Comparison of ENCODE assay signal across 17 cellular contexts in genomic region chr11:2175659-2176058, GRCh38. TPM values are rescaled to one million over a fixed set of nuclear protein-coding genes. Genes with fewer than 3 reads are reported as not detected.
DNase-seq lines count a peak whose midpoint lies in the region; ATAC-seq and TF ChIP-seq lines count a peak whose summit lies in the region.
"Had no signal": no experiment of that assay in that cellular context is flagged by ENCODE, and none has a peak within 500 bp of the region (broad histone marks: within the 10 kb centered on the region; RNA-seq: fewer than 3 reads in every experiment).

No MANE protein-coding gene starts in this region.

- no peaks in the 10 kb centered on the region for H3K9me3 ChIP-seq in left lung
- H3K9me3 ChIP-seq: ascending aorta had no signal

- H3K27me3 ChIP-seq in left lung: peaks cover 0 to 43% of the 10 kb centered on the region in 2 donors
- H3K27me3 ChIP-seq: ascending aorta had no signal

- H3K4me1 ChIP-seq in left lung: no peaks in the 10 kb centered on the region
- H3K4me1 ChIP-seq: ascending aorta had no signal

- intact Hi-C loops in left lung (cut with DNase I): no loop called here

- DNase-seq in Daoy (ENCODE audit: low read depth) (peak; percentile 85), LHCN-M2 (ENCODE audit: low read depth) (peak; percentile 87), cardiac fibroblast (ENCODE audit: low read depth in 2 of 2) (peak; percentile 30 to 38), left lung (no peak), NCI-H1048 (lab: John Stamatoyannopoulos, UW) (no peak), NCI-H2029 treated with DMSO at 0.1 percent for 48 hours (lab: John Stamatoyannopoulos, UW) (no peak)
- DNase-seq in activated CD4-positive, CD25-positive, alpha-beta regulatory T cell treated with anti-CD3 and anti-CD28 coated beads, Interleukin-2, amount 50 U/mL, for 72 hours: no peak
- DNase-seq: activated CD4-positive, alpha-beta T cell treated with anti-CD3 and anti-CD28 coated beads for 48 hours; C1 segment of cervical spinal cord; effector CD4-positive, alpha-beta T cell; head of caudate nucleus; Karpas-422 had no signal

- ATAC-seq in left lung (peak; percentile 34), GM19035 (IDR thresholded peaks at IDR 0.05; ENCODE audit: unreplicated experiment) (no peak)

- no peaks in the 10 kb centered on the region for H3K36me3 ChIP-seq in left lung
- H3K36me3 ChIP-seq: ascending aorta had no signal

- no peak overlapping the region for H3K4me3 ChIP-seq in cardiac fibroblast (replicated peaks in 1 of 2; ENCODE audit: low read depth in 2 of 2, low read length in 2 of 2)
- H3K4me3 ChIP-seq in left lung: no peak overlapping the region
- H3K4me3 ChIP-seq: ascending aorta had no signal

- no peak overlapping the region for H3K27ac ChIP-seq in left lung
- H3K27ac ChIP-seq: ascending aorta had no signal

- no peak for TF ChIP-seq CTCF in cardiac fibroblast (IDR thresholded peaks at IDR 0.05; ENCODE audit: low read depth, low read length)
- no peak for TF ChIP-seq CTCF in left lung (IDR thresholded peaks at IDR 0.05)

RNA-seq across cellular contexts. Expression of gene TH, which starts 4.0 kb away (rescaled TPM):
- total RNA-seq in Daoy (2014; rRNA removed; shearing (Covaris generic)): not detected in 2 replicates
- total RNA-seq in LHCN-M2 (2014; rRNA removed): not detected in 2 replicates
- polyA plus RNA-seq in LHCN-M2 (2012): not detected
- under 1 TPM; 0.18 to 0.26 TPM for total RNA-seq in left lung
- total RNA-seq: activated T-helper 1 cell treated with anti-CD3 and anti-CD28 coated beads, Interleukin-12 subunit alpha, Interleukin-12 subunit beta, Interleukin-2, Interleukin-4 antibody, amounts not matched to agents 30 ng/mL and 10 ng/mL and 1 ng/mL, durations not matched to agents 14 hours and 24 hours and 36 hours; ascending aorta; T-helper 1 cell treated with Interleukin-12 subunit alpha and Interleukin-12 subunit beta and Interleukin-4 antibody, amounts not matched to agents 30 ng/mL and 1 ng/mL, for 36 hours had no signal

RNA-seq across cellular contexts. Expression of gene INS, which starts 14.7 kb away (rescaled TPM):
- not detected in 2 replicates for total RNA-seq in Daoy (2014; rRNA removed; shearing (Covaris generic))
- total RNA-seq in LHCN-M2 (2014; rRNA removed) (not detected in 2 replicates), left lung (not detected)
- not detected for polyA plus RNA-seq in LHCN-M2 (2012)
- total RNA-seq: activated T-helper 1 cell treated with anti-CD3 and anti-CD28 coated beads, Interleukin-12 subunit alpha, Interleukin-12 subunit beta, Interleukin-2, Interleukin-4 antibody, amounts not matched to agents 30 ng/mL and 10 ng/mL and 1 ng/mL, durations not matched to agents 14 hours and 24 hours and 36 hours; ascending aorta; lower leg skin; T-helper 1 cell treated with Interleukin-12 subunit alpha and Interleukin-12 subunit beta and Interleukin-4 antibody, amounts not matched to agents 30 ng/mL and 1 ng/mL, for 36 hours had no signal

RNA-seq across cellular contexts. Expression of gene IGF2, which starts 36.5 kb away (rescaled TPM):
- total RNA-seq in Daoy (2014; rRNA removed; shearing (Covaris generic)): 0.29 and 0.45 TPM in 2 replicates
- total RNA-seq in LHCN-M2 (2014; rRNA removed): 106 and 173 TPM in 2 replicates
- polyA plus RNA-seq in LHCN-M2 (2012): 1,307 TPM
- total RNA-seq in left lung: 10 to 100 TPM; 12.0 to 13.9 TPM

Comparison
In these comparisons a context has a peak if more than half of its experiments do, and no peak if none do; other contexts are left out.
1. DNase-seq: peak in Daoy (single experiment), LHCN-M2 (single experiment) and cardiac fibroblast (2 of 2); none in left lung (0 of 2), NCI-H1048 (single experiment), NCI-H2029 treated with DMSO at 0.1 percent for 48 hours (single experiment) and activated CD4-positive, CD25-positive, alpha-beta regulatory T cell treated with anti-CD3 and anti-CD28 coated beads, Interleukin-2, amount 50 U/mL, for 72 hours (single experiment).